Comparison of ENCODE assay signal across 8 cellular contexts in genomic region chr18:26656944-26657536, GRCh38.
DNase-seq lines count a peak whose midpoint lies in the region; ATAC-seq and TF ChIP-seq lines count a peak whose summit lies in the region.

No MANE protein-coding gene starts in this region.

- peaks cover 55% of the 10 kb centered on the region for H3K4me1 Mint-ChIP-seq in WTC11

- TF ChIP-seq POLR2A in uterus (IDR thresholded peaks at IDR 0.05), result peak; percentile 22 to 30

- TF ChIP-seq CTCF in WTC11 (IDR thresholded peaks at IDR 0.05) (no peak), uterus (IDR thresholded peaks at IDR 0.05) (peak in 3 of 4 experiments; percentile 14 to 60 (median 41))

- intact Hi-C loops in uterus (cut with DNase I; ENCODE audit: low total_unique reads), result loop anchor here (10.0 kb wide), 1 partner anchor 112 kb away; the partner anchor contains the start of gene KCTD1

- CTCF ChIA-PET in WTC11 (lab: Charles Lee), result interaction anchor here (0.8 to 1.8 kb wide), 6 partner anchors 36 to 273 kb away, joined by 3 to 15 read pairs (median 4); no protein-coding TSS in a partner anchor

- H3K4me1 ChIP-seq in HAP-1 (peaks cover 21% of the 10 kb centered on the region), muscle layer of duodenum (ENCODE audit: control insufficient read depth in 1 of 2, insufficient read depth in 2 of 2, low read length in 2 of 2) (peaks cover 8 to 19% of the 10 kb centered on the region in 2 donors), uterus (no peaks in the 10 kb centered on the region)

- peak; percentile 9 to 15 for DNase-seq in SHP77 (lab: John Stamatoyannopoulos, UW)
- DNase-seq in SHP77 treated with DMSO at 0.1 percent for 48 hours (lab: John Stamatoyannopoulos, UW), result no peak
- DNase-seq in HAP-1 (ENCODE audit: low spot score in 2 of 2), result peak; percentile 16 to 62
- DNase-seq in NCI-H146 treated with DMSO at 0.1 percent for 48 hours (lab: John Stamatoyannopoulos, UW; ENCODE audit: unreplicated experiment), result peak; percentile 71
- peak; percentile 69 for DNase-seq in WTC11 (ENCODE audit: low spot score)
- DNase-seq in fibroblast of peridontal ligament (ENCODE audit: extremely low read depth), result peak; percentile 42
- peak; percentile 71 to 78 for DNase-seq in uterus

- peak overlapping the region; percentile 99 for H3K4me3 Mint-ChIP-seq in WTC11

- H3K27ac ChIP-seq in muscle layer of duodenum (ENCODE audit: low read length) (peak overlapping the region; percentile 14), uterus (peak overlapping the region; percentile 86 to 94)

- peak overlapping the region; percentile 95 for H3K27ac Mint-ChIP-seq in WTC11

- ATAC-seq in WTC11, result peak; percentile 35

- no peaks in the 10 kb centered on the region for H3K9me3 Mint-ChIP-seq in WTC11

- H3K27me3 Mint-ChIP-seq in WTC11 (ENCODE audit: low read depth), result peaks cover 37% of the 10 kb centered on the region

- H3K36me3 ChIP-seq in HAP-1 (replicated peaks) (no peaks in the 10 kb centered on the region), muscle layer of duodenum (ENCODE audit: control insufficient read depth in 1 of 2, insufficient read depth in 2 of 2, low read length in 2 of 2) (no peaks in the 10 kb centered on the region), uterus (no peaks in the 10 kb centered on the region)

- H3K9me3 ChIP-seq in HAP-1 (no peaks in the 10 kb centered on the region), muscle layer of duodenum (ENCODE audit: control insufficient read depth in 1 of 2, low read length in 2 of 2) (no peaks in the 10 kb centered on the region), uterus (no peaks in the 10 kb centered on the region)

- no peaks in the 10 kb centered on the region for H3K36me3 Mint-ChIP-seq in WTC11

- in situ Hi-C loops in HAP-1 (cut with MboI; ENCODE audit: low sequenced_read_pairs), result no loop called here

- POLR2A ChIA-PET in WTC11 (lab: Charles Lee), result no interaction called here

- H3K4me3 ChIP-seq in HAP-1, result peak overlapping the region; percentile 35
- peak overlapping the region; percentile 66 to 77 for H3K4me3 ChIP-seq in muscle layer of duodenum (ENCODE audit: low read depth in 1 of 2, low read length in 2 of 2)
- H3K4me3 ChIP-seq in uterus, result peak overlapping the region; percentile 52 to 73

- H3K27me3 ChIP-seq in HAP-1 (ENCODE audit: low read depth) (peaks cover 68% of the 10 kb centered on the region), muscle layer of duodenum (ENCODE audit: low read depth, low read length) (no peaks in the 10 kb centered on the region), uterus (no peaks in the 10 kb centered on the region)

TF ChIP-seq in WTC11, 78 proteins besides CTCF, POLR2A, EP300 and RAD21:
- TF ChIP-seq SOX15 (CRISPR knock-in tag; IDR thresholded peaks at IDR 0.05) (no peak), MAX (CRISPR knock-in tag; IDR thresholded peaks at IDR 0.05) (0 out of 2 replicates have a peak, but pooled peaks have one; percentile 24)
